In genomic region chr16:49442805-49443204, GRCh38 we compare ENCODE assay signal across 1 cellular context.
TF ChIP-seq lines count a peak whose summit lies in the region.

No MANE protein-coding gene starts in this region.

TF ChIP-seq in H1, 55 proteins besides CTCF, POLR2A, EP300 and RAD21:
- TF ChIP-seq ZNF274 (IDR thresholded peaks at IDR 0.05; ENCODE audit: borderline replicate concordance, extremely low read depth, low read length) (no peak), RXRA (IDR thresholded peaks at IDR 0.05; ENCODE audit: insufficient read depth, low read depth, low read length) (no peak), TAF7 (optimal IDR thresholded peaks at IDR 0.05; ENCODE audit: borderline replicate concordance, low read depth, low read length) (no peak), KDM4A (IDR thresholded peaks at IDR 0.05; ENCODE audit: low read depth, low read length, severe bottlenecking) (no peak), E2F6 (IDR thresholded peaks at IDR 0.05) (no peak), HDAC2 (IDR thresholded peaks at IDR 0.05; ENCODE audit: borderline replicate concordance in 1 of 2, low read depth in 2 of 2, low read length in 2 of 2) (no peak), SIRT6 (IDR thresholded peaks at IDR 0.05; ENCODE audit: low read length) (no peak), EGR1 (IDR thresholded peaks at IDR 0.05; ENCODE audit: borderline replicate concordance, low read depth, low read length) (no peak), TEAD4 (IDR thresholded peaks at IDR 0.05; ENCODE audit: low read depth, low read length) (no peak), SP1 (IDR thresholded peaks at IDR 0.05; ENCODE audit: low read depth, low read length) (no peak), SP2 (IDR thresholded peaks at IDR 0.05; ENCODE audit: low read length) (no peak), BACH1 (IDR thresholded peaks at IDR 0.05; ENCODE audit: low read length) (no peak), SUZ12 (IDR thresholded peaks at IDR 0.05; ENCODE audit: low read length) (no peak), CEBPB (IDR thresholded peaks at IDR 0.05; ENCODE audit: low read depth, low read length) (no peak), RFX5 (IDR thresholded peaks at IDR 0.05; ENCODE audit: borderline replicate concordance, low read depth, low read length) (no peak)
